In genomic region chr17:40582328-40582901, GRCh38 we compare ENCODE assay signal across 1 cellular context.
TF ChIP-seq lines count a peak whose summit lies in the region.

No MANE protein-coding gene starts in this region.

TF ChIP-seq in HEK293, 187 proteins besides CTCF, POLR2A, EP300 and RAD21 (continued from another document):
- no peak for TF ChIP-seq REPIN1 (tag by site-specific recombination; IDR thresholded peaks at IDR 0.05; ENCODE audit: low read depth)
- TF ChIP-seq ZNF426 (tag by site-specific recombination; IDR thresholded peaks at IDR 0.05): no peak
TF ChIP-seq in HEK293: peak in this region for 3.
